In the genomic region with DNA sequence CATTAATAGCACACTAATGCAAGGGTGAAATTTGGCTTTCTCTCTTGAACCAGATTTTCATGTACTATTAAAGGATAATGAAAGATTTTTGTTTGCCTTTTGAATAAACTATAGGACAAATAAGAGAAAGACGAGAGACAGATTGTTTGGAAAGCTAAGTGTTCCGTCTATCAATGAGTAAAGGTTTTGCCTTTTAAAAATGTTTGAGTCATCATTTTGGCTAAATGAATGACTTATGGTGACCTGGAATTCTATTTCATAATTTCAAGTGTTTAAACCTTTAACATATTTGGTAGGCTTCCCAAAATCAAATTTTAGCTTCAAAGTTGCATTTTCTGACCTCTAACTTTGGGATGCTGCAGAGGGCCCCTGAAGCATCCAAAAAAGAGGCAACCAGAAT, we compare ENCODE assay signal across 18 cellular contexts.
DNase-seq lines count a peak whose midpoint lies in the region; ATAC-seq, FAIRE-seq and TF ChIP-seq lines count a peak whose summit lies in the region.
"Had no signal": no experiment of that assay in that cellular context is flagged by ENCODE, and none has a peak within 500 bp of the region (broad histone marks: within the 10 kb centered on the region; RNA-seq: fewer than 3 reads in every experiment).

No MANE protein-coding gene starts in this region.

- H3K9ac ChIP-seq in GM23248: no peak overlapping the region

- no peaks in the 10 kb centered on the region for H3K36me3 ChIP-seq in GM23248 (ENCODE audit: low read depth)
- H3K36me3 ChIP-seq in bronchial epithelial cell (ENCODE audit: control insufficient read depth, insufficient read depth, low read length): no peaks in the 10 kb centered on the region
- no peaks in the 10 kb centered on the region for H3K36me3 ChIP-seq in transverse colon

- H2AFZ ChIP-seq in GM23248: no peak overlapping the region

- in situ Hi-C loops in GM23248 (cut with MboI): no loop called here
- in situ Hi-C loops in transverse colon (cut with MboI; ENCODE audit: low pct_ligation_motif_present in 1 of 4, low pct_unique_long_range_greater_than_20kb in 1 of 4, low sequenced_read_pairs in 3 of 4): no loop called here

- no peaks in the 10 kb centered on the region for H3K9me3 ChIP-seq in GM23248 (ENCODE audit: low read depth)
- H3K9me3 ChIP-seq in transverse colon: no peaks in the 10 kb centered on the region

- H3K27ac ChIP-seq in GM23248 (no peak overlapping the region), transverse colon (no peak overlapping the region)

- peak overlapping the region; percentile 1 for H3K4me2 ChIP-seq in GM23248 (ENCODE audit: unreplicated experiment)

- 28 to 33% methylated on average over 2 of the region's 2 CpGs for WGBS in GM23248 (ENCODE audit: low coverage in 1 of 2, low lambda C conversion rate in 2 of 2, missing lambda C conversion rate in 2 of 2), 2 experiments
- WGBS in transverse colon (ENCODE audit: low coverage in 1 of 2), 2 donors: 64 to 84% methylated on average over 2 of the region's 2 CpGs

- DNase-seq in GM23248 (peak; percentile 37), RCC 7860 (ENCODE audit: low spot score) (no peak), bronchial epithelial cell (ENCODE audit: low read depth) (peak; percentile 79), fibroblast of the aortic adventitia (ENCODE audit: low read depth) (peak; percentile 60), UCSD-AML1 (lab: John Stamatoyannopoulos, UW; ENCODE audit: unreplicated experiment) (no peak), transverse colon (no peak), SIG-M5 treated with dmso at 0.1 percent for 504 hours (lab: John Stamatoyannopoulos, UW; ENCODE audit: unreplicated experiment) (no peak)
- DNase-seq: DMS 273 treated with DMSO at 0.1 percent for 48 hours, NCI-H1092, NCI-H146, NCI-H2081, NCI-H510A treated with DMSO at 0.1 percent for 48 hours, NCI-H82, Right ventricle myocardium superior had no signal

- no peak for TF ChIP-seq EP300 in transverse colon (IDR thresholded peaks at IDR 0.05; ENCODE audit: low read depth)

- no peaks in the 10 kb centered on the region for H4K20me1 ChIP-seq in GM23248 (ENCODE audit: insufficient read depth)

- H3K9me2 ChIP-seq in GM23248 (ENCODE audit: insufficient read depth): no peaks in the 10 kb centered on the region

- H3F3A ChIP-seq in GM23248 (ENCODE audit: insufficient read depth): no peaks in the 10 kb centered on the region

- H3K4me1 ChIP-seq in GM23248 (ENCODE audit: insufficient read depth) (peaks cover 15% of the 10 kb centered on the region), transverse colon (no peaks in the 10 kb centered on the region)

- no peak overlapping the region for H3K4me3 ChIP-seq in GM23248
- H3K4me3 ChIP-seq in bronchial epithelial cell (ENCODE audit: low read depth, low read length): no peak overlapping the region
- H3K4me3 ChIP-seq in fibroblast of the aortic adventitia (ENCODE audit: low read depth, low read length): no peak overlapping the region
- no peak overlapping the region for H3K4me3 ChIP-seq in transverse colon

- H3K27me3 ChIP-seq in GM23248 (replicated peaks; ENCODE audit: insufficient read depth) (no peaks in the 10 kb centered on the region), bronchial epithelial cell (ENCODE audit: control insufficient read depth, insufficient read depth, low read length) (no peaks in the 10 kb centered on the region), transverse colon (no peaks in the 10 kb centered on the region)

- ATAC-seq in GM19324 (IDR thresholded peaks at IDR 0.05; ENCODE audit: low FRiP score, unreplicated experiment): no peak

- intact Hi-C loops in transverse colon (cut with DNase I; ENCODE audit: low total_unique reads): no loop called here

- TF ChIP-seq CTCF in bronchial epithelial cell (IDR thresholded peaks at IDR 0.05; ENCODE audit: insufficient read depth, low read length, severe bottlenecking) (no peak), fibroblast of the aortic adventitia (IDR thresholded peaks at IDR 0.05; ENCODE audit: insufficient read depth, low read length) (no peak), transverse colon (IDR thresholded peaks at IDR 0.05) (no peak)

- FAIRE-seq in RCC 7860 (lab: Jason Lieb, UNC) (peak; percentile 60), bronchial epithelial cell (lab: Jason Lieb, UNC) (no peak)
- FAIRE-seq: GM12892, H54, HTR-8/SVneo had no signal

- TF ChIP-seq POLR2A in transverse colon (IDR thresholded peaks at IDR 0.05): no peak

- H3K79me2 ChIP-seq in GM23248 (ENCODE audit: insufficient read depth): no peaks in the 10 kb centered on the region

Comparison
In these comparisons a context has a peak if more than half of its experiments do, and no peak if none do; other contexts are left out.
1. DNase-seq: peak in GM23248 (single experiment), bronchial epithelial cell (single experiment) and fibroblast of the aortic adventitia (single experiment); none in RCC 7860 (single experiment), UCSD-AML1 (single experiment), transverse colon (single experiment) and SIG-M5 treated with dmso at 0.1 percent for 504 hours (single experiment).